ENCODE assay signal across 14 cellular contexts in genomic region chr2:134504586-134505336, GRCh38.
"Had no signal": no experiment of that assay in that cellular context is flagged by ENCODE, and none has a peak within 500 bp of the region (broad histone marks: within the 10 kb centered on the region; RNA-seq: fewer than 3 reads in every experiment).

No MANE protein-coding gene starts in this region.

- H3K4me1 ChIP-seq: adrenal gland, gastrocnemius medialis, heart right ventricle had no signal

- ATAC-seq: activated CD4-positive, alpha-beta T cell treated with anti-CD3 and anti-CD28 coated beads for 36 hours; gastrocnemius medialis; heart right ventricle; left colon; stimulated activated memory B cell treated with anti-CD40 and anti-IgM and Interleukin-4, amounts not matched to agents 10 μg/mL and 1 μg/mL and 100 μg/mL, for 72 hours; T-helper 17 cell had no signal

- FAIRE-seq: endothelial cell of umbilical vein, urothelium cell line had no signal

- H3K9me3 ChIP-seq: adrenal gland, gastrocnemius medialis, heart right ventricle, right atrium auricular region had no signal

- H3K27ac ChIP-seq: adrenal gland, coronary artery, gastrocnemius medialis, heart right ventricle, right atrium auricular region had no signal

- H3K36me3 ChIP-seq: adrenal gland, gastrocnemius medialis, heart right ventricle, right atrium auricular region had no signal

- H3K27me3 ChIP-seq: adrenal gland, gastrocnemius medialis, heart right ventricle, right atrium auricular region had no signal

- DNase-seq: activated CD4-positive, alpha-beta memory T cell treated with anti-CD3 and anti-CD28 coated beads, Interleukin-2, amount 10 ng/mL, durations not matched to agents 7 days and 5 days; activated CD4-positive, alpha-beta T cell treated with anti-CD3 and anti-CD28 coated beads for 36 hours; activated T-cell treated with anti-CD3 and anti-CD28 coated beads, Interleukin-2, amount 50 U/mL, for 24 hours; adrenal gland; gastrocnemius medialis; heart right ventricle; left colon; stimulated activated CD4-positive, alpha-beta T cell treated with anti-CD3 and anti-CD28 coated beads, Interleukin-2, amount 100 ng/mL, for 48 hours; T-helper 17 cell had no signal

- H3K4me3 ChIP-seq: adrenal gland, coronary artery, gastrocnemius medialis, heart right ventricle, right atrium auricular region had no signal
